ENCODE assay signal across 8 cellular contexts in genomic region chr3:72338942-72339749, GRCh38.
A peak's percentile ranks its signal among the peaks of the same experiment; 100 is the strongest.
DNase-seq lines count a peak whose midpoint lies in the region; ATAC-seq and TF ChIP-seq lines count a peak whose summit lies in the region.

No MANE protein-coding gene starts in this region.

- TF ChIP-seq CTCF in HCT116 (IDR thresholded peaks at IDR 0.05 in 2 of 3, conservative IDR thresholded peaks at IDR 0.05 in 1 of 3; ENCODE audit: borderline replicate concordance in 1 of 3, insufficient read depth in 1 of 3, low read depth in 2 of 3, low read length in 2 of 3) (no peak), WERI-Rb-1 (IDR thresholded peaks at IDR 0.05; ENCODE audit: low read depth, low read length) (no peak)

- no peak for TF ChIP-seq POLR2A in HCT116 (IDR thresholded peaks at IDR 0.05; ENCODE audit: borderline replicate concordance, extremely low read depth, insufficient read depth, insufficient read length)

- H3K9me2 ChIP-seq in HCT116 (ENCODE audit: insufficient read depth) = no peaks in the 10 kb centered on the region

- H4K20me1 ChIP-seq in HCT116 (ENCODE audit: insufficient read depth) = no peaks in the 10 kb centered on the region

- peaks cover 11 to 34% of the 10 kb centered on the region in 2 experiments; a peak in 3 of 4 replicates for H3K4me1 ChIP-seq in HCT116 (ENCODE audit: control insufficient read depth in 1 of 2, insufficient read depth in 2 of 2, low read length in 2 of 2)

- RAD21 ChIA-PET in HCT116 (lab: Charles Lee; ENCODE audit: low non-redundant PET in 1 of 2, low total read pairs in 2 of 2, uncharacterized antibody in 2 of 2, unreplicated experiment in 2 of 2) = no interaction called here

- H3K79me2 ChIP-seq in HCT116 (ENCODE audit: insufficient read depth, low read length) = no peaks in the 10 kb centered on the region

- BruUV-seq in HCT116 (replicated peaks; lab: Mats Ljungman, UMichigan) = no TSS peak

- intact Hi-C loops in HCT116 (cut with micrococcal nuclease) = no loop called here

- no peaks in the 10 kb centered on the region for H3K27me3 ChIP-seq in HCT116 (ENCODE audit: insufficient read depth, low read length)
- H3K27me3 ChIP-seq in WERI-Rb-1 (ENCODE audit: insufficient read depth, low read depth, severe bottlenecking) = no peaks in the 10 kb centered on the region

- peak; percentile 41 for DNase-seq in 8988T
- peak; percentile 95 for DNase-seq in HCT116 (ENCODE audit: low read depth, low spot score)
- peak; percentile 36 for DNase-seq in WERI-Rb-1
- peak; percentile 88 for DNase-seq in fibroblast of the conjunctiva (ENCODE audit: low read depth)
- no peak for DNase-seq in GF-D8 (lab: John Stamatoyannopoulos, UW)
- DNase-seq in KBM-7 = no peak

- H3K4me2 ChIP-seq in HCT116 (ENCODE audit: low read length) = peak overlapping the region; percentile 54

- CTCF ChIA-PET in HCT116 (lab: Charles Lee) = no interaction called here

- H3K9me3 ChIP-seq in HCT116 (ENCODE audit: control insufficient read depth in 1 of 2, insufficient read depth in 1 of 2, low read depth in 1 of 2, low read length in 2 of 2) (peaks cover 0 to 8% of the 10 kb centered on the region in 2 experiments; a peak in 1 of 4 replicates), WERI-Rb-1 (ENCODE audit: severe bottlenecking) (no peaks in the 10 kb centered on the region)

- no peaks in the 10 kb centered on the region for H3K36me3 ChIP-seq in HCT116 (ENCODE audit: control insufficient read depth in 1 of 2, insufficient read depth in 2 of 2, low read length in 2 of 2)
- H3K36me3 ChIP-seq in WERI-Rb-1 = no peaks in the 10 kb centered on the region

- POLR2A ChIA-PET in HCT116 (lab: Charles Lee) = no interaction called here

- in situ Hi-C loops in KBM-7 (cut with MboI; ENCODE audit: low pct_unique_long_range_greater_than_20kb, low sequenced_read_pairs) = no loop called here

- ATAC-seq in HCT116 (peak; percentile 94), GM21423 (IDR thresholded peaks at IDR 0.05; ENCODE audit: unreplicated experiment) (no peak)

- no peak for TF ChIP-seq RAD21 in HCT116 (IDR thresholded peaks at IDR 0.05; ENCODE audit: low read depth)

- H3K4me3 ChIP-seq in HCT116 (replicated peaks in 1 of 2; ENCODE audit: low read depth in 1 of 2, low read length in 2 of 2) = peak overlapping the region in 1 of 2 experiments; percentile 7; a peak in 1 of 4 replicates
- no peak overlapping the region for H3K4me3 ChIP-seq in WERI-Rb-1 (ENCODE audit: low read depth, low read length)
- H3K4me3 ChIP-seq in skin epidermis = no peak overlapping the region

- H3K9ac ChIP-seq in HCT116 (ENCODE audit: low read length) = peak overlapping the region; percentile 11; the same call in 1 of the 2 replicates

- peak overlapping the region; percentile 63 for H2AFZ ChIP-seq in HCT116 (ENCODE audit: low read depth, low read length, poor library complexity, severe bottlenecking)

- H3K27ac ChIP-seq in HCT116 (ENCODE audit: low read depth, low read length) (peak overlapping the region; percentile 42), WERI-Rb-1 (peak overlapping the region; percentile 51), skin epidermis (peak overlapping the region in 15 of 21 experiments; percentile 1 to 62 (median 27))

TF ChIP-seq in HCT116, 20 proteins besides CTCF, POLR2A, EP300 and RAD21:
- no peak for TF ChIP-seq EZH2 (IDR thresholded peaks at IDR 0.05)
- peak; percentile 92 for TF ChIP-seq SP1 (IDR thresholded peaks at IDR 0.05; ENCODE audit: low read depth)
- peak; percentile 57 for TF ChIP-seq SIN3A (IDR thresholded peaks at IDR 0.05; ENCODE audit: low read depth)
- peak; percentile 84 for TF ChIP-seq CBX3 (IDR thresholded peaks at IDR 0.05; ENCODE audit: low read depth)
- peak; percentile 79 for TF ChIP-seq FOSL1 (IDR thresholded peaks at IDR 0.05; ENCODE audit: low read depth)
- TF ChIP-seq MAX (IDR thresholded peaks at IDR 0.05) = no peak
- TF ChIP-seq YY1 (IDR thresholded peaks at IDR 0.05; ENCODE audit: extremely low read depth, insufficient replicate concordance, low read depth, low read length) = peak; percentile 83
- peak; percentile 92 for TF ChIP-seq EGR1 (IDR thresholded peaks at IDR 0.05; ENCODE audit: low read depth)
- TF ChIP-seq, protein P1, sequence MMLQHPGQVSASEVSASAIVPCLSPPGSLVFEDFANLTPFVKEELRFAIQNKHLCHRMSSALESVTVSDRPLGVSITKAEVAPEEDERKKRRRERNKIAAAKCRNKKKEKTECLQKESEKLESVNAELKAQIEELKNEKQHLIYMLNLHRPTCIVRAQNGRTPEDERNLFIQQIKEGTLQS (IDR thresholded peaks at IDR 0.05) = no peak
- TF ChIP-seq JUND (IDR thresholded peaks at IDR 0.05) = peak; percentile 89
- peak; percentile 48 for TF ChIP-seq POLR2AphosphoS5 (IDR thresholded peaks at IDR 0.05; ENCODE audit: low read depth, low read length)
- TF ChIP-seq ZFX (IDR thresholded peaks at IDR 0.05) = no peak
- TF ChIP-seq, protein P2, sequence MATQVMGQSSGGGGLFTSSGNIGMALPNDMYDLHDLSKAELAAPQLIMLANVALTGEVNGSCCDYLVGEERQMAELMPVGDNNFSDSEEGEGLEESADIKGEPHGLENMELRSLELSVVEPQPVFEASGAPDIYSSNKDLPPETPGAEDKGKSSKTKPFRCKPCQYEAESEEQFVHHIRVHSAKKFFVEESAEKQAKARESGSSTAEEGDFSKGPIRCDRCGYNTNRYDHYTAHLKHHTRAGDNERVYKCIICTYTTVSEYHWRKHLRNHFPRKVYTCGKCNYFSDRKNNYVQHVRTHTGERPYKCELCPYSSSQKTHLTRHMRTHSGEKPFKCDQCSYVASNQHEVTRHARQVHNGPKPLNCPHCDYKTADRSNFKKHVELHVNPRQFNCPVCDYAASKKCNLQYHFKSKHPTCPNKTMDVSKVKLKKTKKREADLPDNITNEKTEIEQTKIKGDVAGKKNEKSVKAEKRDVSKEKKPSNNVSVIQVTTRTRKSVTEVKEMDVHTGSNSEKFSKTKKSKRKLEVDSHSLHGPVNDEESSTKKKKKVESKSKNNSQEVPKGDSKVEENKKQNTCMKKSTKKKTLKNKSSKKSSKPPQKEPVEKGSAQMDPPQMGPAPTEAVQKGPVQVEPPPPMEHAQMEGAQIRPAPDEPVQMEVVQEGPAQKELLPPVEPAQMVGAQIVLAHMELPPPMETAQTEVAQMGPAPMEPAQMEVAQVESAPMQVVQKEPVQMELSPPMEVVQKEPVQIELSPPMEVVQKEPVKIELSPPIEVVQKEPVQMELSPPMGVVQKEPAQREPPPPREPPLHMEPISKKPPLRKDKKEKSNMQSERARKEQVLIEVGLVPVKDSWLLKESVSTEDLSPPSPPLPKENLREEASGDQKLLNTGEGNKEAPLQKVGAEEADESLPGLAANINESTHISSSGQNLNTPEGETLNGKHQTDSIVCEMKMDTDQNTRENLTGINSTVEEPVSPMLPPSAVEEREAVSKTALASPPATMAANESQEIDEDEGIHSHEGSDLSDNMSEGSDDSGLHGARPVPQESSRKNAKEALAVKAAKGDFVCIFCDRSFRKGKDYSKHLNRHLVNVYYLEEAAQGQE (IDR thresholded peaks at IDR 0.05; ENCODE audit: low read depth) = no peak
- TF ChIP-seq ZBTB33 (IDR thresholded peaks at IDR 0.05; ENCODE audit: extremely low read depth, insufficient replicate concordance, low read length) = peak; percentile 32
- TF ChIP-seq SRF (IDR thresholded peaks at IDR 0.05; ENCODE audit: low read depth) = no peak
- no peak for TF ChIP-seq CEBPB (IDR thresholded peaks at IDR 0.05; ENCODE audit: low read depth)
- no peak for TF ChIP-seq EZH2phosphoT487 (IDR thresholded peaks at IDR 0.05; ENCODE audit: borderline replicate concordance)

Comparison
In these comparisons a context has a peak if more than half of its experiments do, and no peak if none do; other contexts are left out.
1. DNase-seq: peak in 8988T (single experiment), HCT116 (single experiment), WERI-Rb-1 (single experiment) and fibroblast of the conjunctiva (single experiment); none in GF-D8 (single experiment) and KBM-7 (single experiment).
2. Peak in every context shown above with its lines, with median percentiles within 50 percentile points of each other: H3K27ac ChIP-seq.